Comparison of ENCODE assay signal across 1 cellular context in genomic region chr17:39974433-39974832, GRCh38.
TF ChIP-seq lines count a peak whose summit lies in the region.

No MANE protein-coding gene starts in this region.

TF ChIP-seq in H1, 55 proteins besides CTCF, POLR2A, EP300 and RAD21:
- TF ChIP-seq RNF2 (IDR thresholded peaks at IDR 0.05; ENCODE audit: borderline replicate concordance, low read depth, low read length, missing control alignments, poor library complexity, severe bottlenecking), result no peak
- 0 out of 2 replicates have a peak, but pooled peaks have one; percentile 28 for TF ChIP-seq MAX (IDR thresholded peaks at IDR 0.05)
- TF ChIP-seq E2F6 (IDR thresholded peaks at IDR 0.05), result 0 out of 2 replicates have a peak, but pooled peaks have one; percentile 16
